1 cellular context compared by ENCODE assay signal in genomic region chr20:62363920-62364851, GRCh38.
TF ChIP-seq lines count a peak whose summit lies in the region.

No MANE protein-coding gene starts in this region.

TF ChIP-seq in HepG2, 621 proteins besides CTCF, POLR2A, EP300 and RAD21 (continued from another document):
- no peak for TF ChIP-seq ZNF691 (CRISPR knock-in tag; IDR thresholded peaks at IDR 0.05; ENCODE audit: borderline replicate concordance, low read depth)
